ENCODE assay signal across 8 cellular contexts in genomic region chr2:47782557-47783490, GRCh38. TPM values are rescaled to one million over a fixed set of nuclear protein-coding genes. Genes with fewer than 3 reads are reported as not detected.
A peak's percentile ranks its signal among the peaks of the same experiment; 100 is the strongest.
DNase-seq lines count a peak whose midpoint lies in the region; ATAC-seq and TF ChIP-seq lines count a peak whose summit lies in the region.

Gene MSH6 (plus strand): TSS chr2:47783145. CDS start chr2:47783234, 89 bp downstream.

- peak within 1 kb of the TSS; percentile 84 for H3K4me2 ChIP-seq in PC-9

- H3F3A ChIP-seq in PC-9 (ENCODE audit: insufficient read depth, low read depth) = peaks cover 22% of the 10 kb centered on the region

- H3K4me3 ChIP-seq in PC-9 = peak within 1 kb of the TSS; percentile 97
- H3K4me3 ChIP-seq in muscle layer of colon (ENCODE audit: low read depth in 1 of 2, low read length in 2 of 2) = peak within 1 kb of the TSS; percentile 78 to 92

- peaks cover 39% of the 10 kb centered on the region for H4K20me1 ChIP-seq in PC-9 (ENCODE audit: insufficient read depth)

- H3K9me3 Mint-ChIP-seq in activated T-cell treated with anti-CD3 and anti-CD28 coated beads, Interleukin-2, amount 50 U/mL, for 24 hours = no peaks in the 10 kb centered on the region

- H3K9me2 ChIP-seq in PC-9 (ENCODE audit: insufficient read depth) = no peaks in the 10 kb centered on the region

- BruUV-seq in PC-9 (replicated peaks; lab: Mats Ljungman, UMichigan) = TSS peak; percentile 81

- TF ChIP-seq POLR2A in erythroblast (IDR thresholded peaks at IDR 0.05; ENCODE audit: low read length) = peak; percentile 88

- intact Hi-C loops in PC-9 (cut with micrococcal nuclease; ENCODE audit: unreplicated experiment) = loop anchor here (2.0 to 5.0 kb wide), 4 partner anchors 124 to 639 kb away; partner anchors contain the start of genes FBXO11 and MSH2

- H3K27ac Mint-ChIP-seq in activated T-cell treated with anti-CD3 and anti-CD28 coated beads, Interleukin-2, amount 50 U/mL, for 24 hours = peak within 1 kb of the TSS; percentile 94

- peak within 1 kb of the TSS; percentile 100 for H2AFZ ChIP-seq in PC-9

- peaks cover 41% of the 10 kb centered on the region for H3K36me3 Mint-ChIP-seq in activated T-cell treated with anti-CD3 and anti-CD28 coated beads, Interleukin-2, amount 50 U/mL, for 24 hours (ENCODE audit: low read depth)

- H3K9me3 ChIP-seq in PC-9 (ENCODE audit: insufficient read depth, low read depth) = no peaks in the 10 kb centered on the region
- H3K9me3 ChIP-seq in muscle layer of colon (ENCODE audit: low read length) = no peaks in the 10 kb centered on the region

- POLR2A ChIA-PET in PC-9 (lab: Charles Lee; ENCODE audit: unreplicated experiment) = interaction anchor here (0.5 to 0.8 kb wide), 10 partner anchors 22 to 1666 kb away, joined by 3 to 16 read pairs (median 5); no protein-coding TSS in a partner anchor

- H3K27me3 ChIP-seq in PC-9 (ENCODE audit: insufficient read depth, low read depth) (no peaks in the 10 kb centered on the region), muscle layer of colon (ENCODE audit: control insufficient read depth in 1 of 2, insufficient read depth in 2 of 2, low read length in 2 of 2) (no peaks in the 10 kb centered on the region)

- peaks cover 39% of the 10 kb centered on the region for H3K79me2 ChIP-seq in PC-9 (ENCODE audit: low read depth)

- H3K36me3 ChIP-seq in PC-9 (ENCODE audit: low read depth) (0 out of 2 replicates have a peak, but pooled peaks cover 6% of the 10 kb centered on the region), muscle layer of colon (ENCODE audit: insufficient read depth, low read length) (no peaks in the 10 kb centered on the region)

- ATAC-seq in GM21619 (IDR thresholded peaks at IDR 0.05; ENCODE audit: unreplicated experiment) = peak; percentile 80

- CTCF ChIA-PET in PC-9 (lab: Charles Lee) = interaction anchor here (0.6 to 1.4 kb wide), 4 partner anchors 324 to 447 kb away, joined by 3 to 5 read pairs (median 4); partner anchors contain the start of gene MSH2

- no peak for TF ChIP-seq EP300 in Ishikawa (IDR thresholded peaks at IDR 0.05; ENCODE audit: borderline replicate concordance)

- DNase-seq in DMS153 treated with DMSO at 0.1 percent for 48 hours (lab: John Stamatoyannopoulos, UW; ENCODE audit: unreplicated experiment) (peak; percentile 66), PC-9 (peak; percentile 76 to 94), erythroblast (lab: John Stamatoyannopoulos, UW) (peak; percentile 94 to 96)
- DNase-seq in activated T-cell treated with anti-CD3 and anti-CD28 coated beads, Interleukin-2, amount 50 U/mL, for 24 hours = peak; percentile 92
- DNase-seq in stimulated activated CD8-positive, alpha-beta memory T cell treated with anti-CD3 and anti-CD28 coated beads, Interleukin-7, amount 100 ng/mL, for 24 hours (ENCODE audit: low read depth) = peak; percentile 65

- peak within 1 kb of the TSS; percentile 89 for H3K4me3 Mint-ChIP-seq in activated T-cell treated with anti-CD3 and anti-CD28 coated beads, Interleukin-2, amount 50 U/mL, for 24 hours

- TF ChIP-seq RAD21 in Ishikawa (IDR thresholded peaks at IDR 0.05; ENCODE audit: low read depth) = no peak

- H3K4me1 ChIP-seq in PC-9 (replicated peaks; ENCODE audit: insufficient read depth) = peaks cover 18% of the 10 kb centered on the region
- H3K4me1 ChIP-seq in muscle layer of colon (ENCODE audit: insufficient read depth, low read length) = peaks cover 4% of the 10 kb centered on the region

- peak within 1 kb of the TSS; percentile 53 for H3K9ac ChIP-seq in muscle layer of colon (ENCODE audit: low read length)

- H3K27ac ChIP-seq in PC-9 = peak within 1 kb of the TSS; percentile 57
- H3K27ac ChIP-seq in muscle layer of colon (ENCODE audit: low read depth, low read length) = peak within 1 kb of the TSS; percentile 93

- peaks cover 32% of the 10 kb centered on the region for H3K4me1 Mint-ChIP-seq in activated T-cell treated with anti-CD3 and anti-CD28 coated beads, Interleukin-2, amount 50 U/mL, for 24 hours (ENCODE audit: low read depth)

- TF ChIP-seq CTCF in PC-9 (conservative IDR thresholded peaks at IDR 0.05) = no peak

- no peaks in the 10 kb centered on the region for H3K27me3 Mint-ChIP-seq in activated T-cell treated with anti-CD3 and anti-CD28 coated beads, Interleukin-2, amount 50 U/mL, for 24 hours

TF ChIP-seq in Ishikawa, 13 proteins besides CTCF, POLR2A, EP300 and RAD21:
- TF ChIP-seq TAF1 (IDR thresholded peaks at IDR 0.05; ENCODE audit: low read depth) (peak; percentile 58), ZBTB7A (IDR thresholded peaks at IDR 0.05; ENCODE audit: low read depth) (no peak; the same call in 1 of the 2 replicates), MAX (IDR thresholded peaks at IDR 0.05) (peak; percentile 83), TEAD4 (IDR thresholded peaks at IDR 0.05) (no peak), YY1 (IDR thresholded peaks at IDR 0.05; ENCODE audit: low read depth) (0 out of 2 replicates have a peak, but pooled peaks have one; percentile 16), NFIC (IDR thresholded peaks at IDR 0.05) (peak; percentile 36; the same call in 1 of the 2 replicates), CEBPB (IDR thresholded peaks at IDR 0.05) (no peak), FOXM1 (IDR thresholded peaks at IDR 0.05; ENCODE audit: borderline replicate concordance, low read depth) (no peak), EGR1 (IDR thresholded peaks at IDR 0.05) (0 out of 2 replicates have a peak, but pooled peaks have one; percentile 10), TCF12 (IDR thresholded peaks at IDR 0.05; ENCODE audit: low read depth) (peak; percentile 44; the same call in 1 of the 2 replicates), USF1 (IDR thresholded peaks at IDR 0.05) (0 out of 2 replicates have a peak, but pooled peaks have one; percentile 9)

RNA-seq across cellular contexts. Expression of gene MSH6, which starts in this region (rescaled TPM):
- total RNA-seq in PC-9 (2021) = 105 and 123 TPM in 2 replicates

Comparison
In these comparisons a context has a peak if more than half of its experiments do, and no peak if none do; other contexts are left out.
1. Peak in every context shown above with its lines: DNase-seq, ATAC-seq, H3K4me3 ChIP-seq and H3K27ac ChIP-seq.